In genomic region chr2:190678444-190679162, GRCh38 we compare ENCODE assay signal across 8 cellular contexts. TPM values are rescaled to one million over a fixed set of nuclear protein-coding genes. Genes with fewer than 3 reads are reported as not detected.
DNase-seq lines count a peak whose midpoint lies in the region; ATAC-seq, FAIRE-seq and TF ChIP-seq lines count a peak whose summit lies in the region.

No MANE protein-coding gene starts in this region.

- peak overlapping the region; percentile 40 for H3K27ac Mint-ChIP-seq in progenitor cell of endocrine pancreas

- peak overlapping the region; percentile 13 for H2AFZ ChIP-seq in GM12878 (ENCODE audit: control insufficient read depth, low read depth, low read length)

- RAD21 ChIA-PET in GM12878 (lab: Charles Lee; ENCODE audit: unreplicated experiment), result interaction anchor here (0.8 to 11.6 kb wide), 39 partner anchors 9 to 335 kb away, joined by 3 to 233 read pairs (median 10); partner anchors contain the start of genes INPP1 and NEMP2

- H3K27me3 ChIP-seq in GM12878 (replicated peaks in 1 of 2; ENCODE audit: control insufficient read depth in 2 of 2, insufficient read depth in 2 of 2, low read length in 1 of 2), result no peaks in the 10 kb centered on the region

- peak overlapping the region; percentile 54 for H3K9ac ChIP-seq in GM12878 (ENCODE audit: control insufficient read depth, insufficient read depth, low read length)

- H3K9me3 ChIP-seq in GM12878 (replicated peaks; ENCODE audit: control insufficient read depth, insufficient read depth, low read length), result no peaks in the 10 kb centered on the region

- TF ChIP-seq CTCF in GM12878 (IDR thresholded peaks at IDR 0.05 in 2 of 3, conservative IDR thresholded peaks at IDR 0.05 in 1 of 3; ENCODE audit: control insufficient read depth in 2 of 3, extremely low read depth in 1 of 3, insufficient read depth in 1 of 3, low read depth in 3 of 3, low read length in 3 of 3), result no peak
- no peak for TF ChIP-seq CTCF in progenitor cell of endocrine pancreas (IDR thresholded peaks at IDR 0.05; ENCODE audit: unreplicated experiment)
- TF ChIP-seq CTCF in lower leg skin (IDR thresholded peaks at IDR 0.05), result no peak

- H3K4me3 ChIP-seq in GM12878, result peak overlapping the region; percentile 28
- H3K4me3 ChIP-seq in lower leg skin (ENCODE audit: low read depth, poor library complexity, severe bottlenecking), result no peak overlapping the region

- no TSS peak for BruUV-seq in GM12878 (replicated peaks; lab: Mats Ljungman, UMichigan)

- no peak overlapping the region for H3K4me3 Mint-ChIP-seq in progenitor cell of endocrine pancreas (ENCODE audit: low read depth)

- SMC1A ChIA-PET in GM12878 (lab: Charles Lee; ENCODE audit: uncharacterized antibody, unreplicated experiment), result interaction anchor here (0.7 to 14.3 kb wide), 34 partner anchors 8 to 334 kb away, joined by 3 to 385 read pairs (median 8); partner anchors contain the start of genes NAB1 and NEMP2

- peaks cover 20% of the 10 kb centered on the region for H3K4me1 Mint-ChIP-seq in progenitor cell of endocrine pancreas (ENCODE audit: low read depth)

- CTCF ChIA-PET in GM12878 (lab: Yijun Ruan, JAX), result interaction anchor here (0.6 to 13.0 kb wide), 27 partner anchors 14 to 359 kb away, joined by 3 to 283 read pairs (median 9); partner anchors contain the start of genes HIBCH and NEMP2

- in situ Hi-C loops in GM12878 (cut with MboI), result no loop called here

- H3K27me3 Mint-ChIP-seq in progenitor cell of endocrine pancreas, result no peaks in the 10 kb centered on the region

- DNase-seq in CD1c-positive myeloid dendritic cell (ENCODE audit: extremely low spot score), result peak; percentile 52
- peak; percentile 86 for DNase-seq in GM12878 (ENCODE audit: low read depth, low spot score)
- DNase-seq in progenitor cell of endocrine pancreas (ENCODE audit: low spot score, unreplicated experiment), result no peak
- DNase-seq in DMS114 treated with DMSO at 0.1 percent for 48 hours (lab: John Stamatoyannopoulos, UW; ENCODE audit: unreplicated experiment), result no peak
- DNase-seq in GF-D8 (lab: John Stamatoyannopoulos, UW), result no peak
- DNase-seq in lower leg skin (ENCODE audit: low spot score in 2 of 2), result no peak

- no peaks in the 10 kb centered on the region; a peak in 1 of 4 replicates for H3K36me3 ChIP-seq in GM12878 (ENCODE audit: control insufficient read depth in 2 of 2, insufficient read depth in 2 of 2, low read length in 1 of 2)

- H3K27ac ChIP-seq in GM12878 (ENCODE audit: control insufficient read depth, insufficient read depth), result peak overlapping the region; percentile 87

- TF ChIP-seq EP300 in GM12878 (IDR thresholded peaks at IDR 0.05; ENCODE audit: borderline replicate concordance in 1 of 2, control insufficient read depth in 1 of 2, low read depth in 2 of 2, low read length in 2 of 2), result peak; percentile 89 to 97

- H3K79me2 ChIP-seq in GM12878 (ENCODE audit: control insufficient read depth, insufficient read depth, low read length), result peaks cover 19% of the 10 kb centered on the region

- H3K36me3 Mint-ChIP-seq in progenitor cell of endocrine pancreas (ENCODE audit: insufficient read depth), result peaks cover 15% of the 10 kb centered on the region

- POLR2A ChIA-PET in GM12878 (lab: Charles Lee), result interaction anchor here (0.5 to 8.9 kb wide), 15 partner anchors 12 to 570 kb away, joined by 3 to 111 read pairs (median 10); partner anchors contain the start of gene NEMP2

- TF ChIP-seq RAD21 in GM12878 (IDR thresholded peaks at IDR 0.05; ENCODE audit: insufficient read depth, low read depth, low read length), result peak; percentile 24

- H3K9me3 Mint-ChIP-seq in progenitor cell of endocrine pancreas (ENCODE audit: low read depth), result no peaks in the 10 kb centered on the region

- peak; percentile 97 for FAIRE-seq in GM12878 (lab: Jason Lieb, UNC)

- TF ChIP-seq POLR2A in GM12878 (IDR thresholded peaks at IDR 0.05; ENCODE audit: low read depth, low read length) (no peak), lower leg skin (IDR thresholded peaks at IDR 0.05) (no peak)

- ATAC-seq in GM19452 (IDR thresholded peaks at IDR 0.05; ENCODE audit: unreplicated experiment) (peak; percentile 64), HG03432 (IDR thresholded peaks at IDR 0.05; ENCODE audit: unreplicated experiment) (peak; percentile 70), GM12878 (peak; percentile 78)

- 0% methylated on average over 6 of the region's 6 CpGs for WGBS in GM12878 (ENCODE audit: insufficient coverage, insufficient replicate concordance, low lambda C conversion rate, missing lambda C conversion rate)
- 61 to 71% methylated on average over 6 of the region's 6 CpGs for WGBS in lower leg skin, 2 donors

- intact Hi-C loops in GM12878 (cut with micrococcal nuclease; ENCODE audit: unreplicated experiment), result loop anchor here (1.0 to 2.0 kb wide), 2 partner anchors 44 to 144 kb away; partner anchors contain the start of gene NEMP2
- intact Hi-C loops in lower leg skin (cut with DNase I; ENCODE audit: low total_unique reads), result no loop called here

- peak overlapping the region; percentile 92 for H3K4me2 ChIP-seq in GM12878 (ENCODE audit: control insufficient read depth, insufficient read depth)

- no peaks in the 10 kb centered on the region for H4K20me1 ChIP-seq in GM12878 (ENCODE audit: control insufficient read depth, insufficient read depth)

- peaks cover 57% of the 10 kb centered on the region for H3K4me1 ChIP-seq in GM12878 (ENCODE audit: control insufficient read depth, insufficient read depth, low read length)

TF ChIP-seq in GM12878, 131 proteins besides CTCF, POLR2A, EP300 and RAD21 (continues in another document):
- TF ChIP-seq MEF2B (IDR thresholded peaks at IDR 0.05; ENCODE audit: partially characterized antibody, poor library complexity, severe bottlenecking) (peak; percentile 11), PML (IDR thresholded peaks at IDR 0.05; ENCODE audit: low read length) (peak; percentile 72; the same call in 1 of the 2 replicates), MTA3 (IDR thresholded peaks at IDR 0.05; ENCODE audit: borderline replicate concordance, low read length) (peak; percentile 90), HDGF (IDR thresholded peaks at IDR 0.05) (0 out of 2 replicates have a peak, but pooled peaks have one; percentile 65), SIN3A (IDR thresholded peaks at IDR 0.05; ENCODE audit: low read depth, low read length) (no peak), TCF7 (IDR thresholded peaks at IDR 0.05; ENCODE audit: borderline replicate concordance) (0 out of 2 replicates have a peak, but pooled peaks have one; percentile 52), TCF12 (IDR thresholded peaks at IDR 0.05; ENCODE audit: low read depth, low read length) (peak; percentile 87), ZZZ3 (IDR thresholded peaks at IDR 0.05; ENCODE audit: control insufficient read depth, insufficient read length, low read depth) (no peak), NBN (IDR thresholded peaks at IDR 0.05) (peak; percentile 92), MAX (IDR thresholded peaks at IDR 0.05; ENCODE audit: low read depth, low read length) (no peak), ASH2L (IDR thresholded peaks at IDR 0.05; ENCODE audit: borderline replicate concordance, low read depth) (no peak), NFXL1 (IDR thresholded peaks at IDR 0.05; ENCODE audit: borderline replicate concordance) (no peak), IKZF2 (IDR thresholded peaks at IDR 0.05) (peak; percentile 95 to 97), EGR1 (IDR thresholded peaks at IDR 0.05; ENCODE audit: borderline replicate concordance in 1 of 2, low read depth in 2 of 2, low read length in 2 of 2) (peak in 1 of 2 experiments; percentile 89; a peak in 2 of 3 replicates), MTA2 (IDR thresholded peaks at IDR 0.05; ENCODE audit: low read depth) (peak; percentile 91), HDAC6 (IDR thresholded peaks at IDR 0.05; ENCODE audit: unreplicated experiment) (no peak), ZBED1 (IDR thresholded peaks at IDR 0.05; ENCODE audit: borderline replicate concordance) (peak; percentile 96), BACH1 (IDR thresholded peaks at IDR 0.05; ENCODE audit: borderline replicate concordance) (no peak), PAX5 (IDR thresholded peaks at IDR 0.05; ENCODE audit: borderline replicate concordance, low read depth, low read length) (peak; percentile 60; the same call in 1 of the 2 replicates), IRF5 (IDR thresholded peaks at IDR 0.05; ENCODE audit: borderline replicate concordance) (no peak)

RNA-seq across cellular contexts. Expression of gene NAB1, which starts 29.7 kb away (rescaled TPM):
- 61.0 and 61.9 TPM in 2 replicates for total RNA-seq in GM12878 (2013; cell fraction: nucleolus; rRNA removed)
- total RNA-seq in GM12878 (2014; rRNA removed), result 24.5 and 28.9 TPM in 2 replicates
- 32.6 and 34.7 TPM in 2 replicates for total RNA-seq in GM12878 (2014; rRNA removed; fragmentation: Illumina TruSeq; extraction: Trizol)
- 30.5 and 33.2 TPM in 2 replicates for total RNA-seq in GM12878 (2021)
- polyA plus RNA-seq in GM12878 (2011; ENCODE audit: low read depth), result 14.6 TPM
- 39.6 and 61.5 TPM in 2 replicates for polyA plus RNA-seq in GM12878 (2011; rRNA removed)
- 16.9 TPM in 2 replicates for polyA plus RNA-seq in GM12878 (2011; cell fraction: cytosol; rRNA removed)
- 67.0 and 70.5 TPM in 2 replicates for polyA plus RNA-seq in GM12878 (2011; cell fraction: nucleus; rRNA removed)
- polyA plus RNA-seq in GM12878 (2012), result 18.3 and 20.1 TPM in 2 replicates
- 28.1 and 37.0 TPM in 2 replicates for polyA plus RNA-seq in GM12878 (2014; fragmentation: Illumina TruSeq; extraction: Trizol)
- 1 to 10 TPM; 4.5 to 4.9 TPM for polyA plus RNA-seq in GM12878 (2014; fragmentation: Nextera tagmentation; extraction: Ambion mirVana)
- 18.5 and 21.5 TPM in 2 replicates for polyA plus RNA-seq in GM12878 (2014; rRNA removed)
- 10 to 100 TPM; 10.3 to 11.1 TPM for polyA plus RNA-seq in GM12878 (2016; fragmentation: Nextera tagmentation; extraction: Ambion mirVana)
- 41.6 and 46.1 TPM in 2 replicates for polyA minus RNA-seq in GM12878 (2011; rRNA and poly(A)+ RNA removed)
- polyA minus RNA-seq in GM12878 (2011; cell fraction: cytosol; rRNA and poly(A)+ RNA removed), result 20.8 and 27.7 TPM in 2 replicates
- polyA minus RNA-seq in GM12878 (2011; cell fraction: nucleus; rRNA and poly(A)+ RNA removed), result 23.0 and 28.8 TPM in 2 replicates
- 57.1 and 64.1 TPM in 2 replicates for total RNA-seq in progenitor cell of endocrine pancreas
- 10 to 100 TPM; 66.8 to 82.0 (median 75.1) TPM for total RNA-seq in lower leg skin

Comparison
In these comparisons a context has a peak if more than half of its experiments do, and no peak if none do; other contexts are left out.
1. DNase-seq: peak in CD1c-positive myeloid dendritic cell (single experiment) and GM12878 (single experiment); none in progenitor cell of endocrine pancreas (single experiment), DMS114 treated with DMSO at 0.1 percent for 48 hours (single experiment), GF-D8 (single experiment) and lower leg skin (0 of 2).
2. Peak in every context shown above with its lines, with median percentiles within 50 percentile points of each other: ATAC-seq.